Comparison of ENCODE assay signal across 1 cellular context in the genomic region with DNA sequence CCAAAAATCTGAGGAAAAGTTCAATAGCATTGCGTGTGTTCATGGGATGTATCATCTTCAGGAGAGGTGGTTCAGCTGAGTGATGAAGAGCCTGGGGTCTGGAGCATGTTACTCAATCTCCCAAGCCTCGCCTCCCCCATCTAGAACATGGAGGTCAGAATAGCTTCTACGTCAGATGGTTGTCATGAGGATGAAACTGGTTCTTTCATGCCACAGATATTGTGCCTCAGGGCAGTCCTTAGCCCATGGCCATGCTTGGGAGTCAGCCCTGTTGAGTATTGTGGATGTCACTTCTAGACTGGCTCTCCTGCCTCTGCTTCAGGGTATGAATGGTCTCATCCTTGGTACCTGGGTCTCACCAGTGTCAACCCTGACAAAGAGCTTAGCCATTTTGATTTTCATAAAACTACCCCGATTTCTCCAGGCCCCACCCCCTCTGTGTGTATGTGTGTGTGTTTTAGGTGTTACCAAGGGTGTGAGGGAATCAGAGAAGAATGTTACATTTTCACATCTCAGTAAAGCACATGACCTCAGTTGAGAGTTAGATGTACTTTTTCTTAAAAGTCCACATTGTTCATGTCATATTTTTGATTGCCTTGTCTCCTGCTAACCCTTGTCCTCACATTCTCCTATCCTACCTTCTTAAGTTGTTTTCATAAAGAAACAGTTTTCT.
TF ChIP-seq lines count a peak whose summit lies in the region.

No MANE protein-coding gene starts in this region.

TF ChIP-seq in neural cell, 6 proteins besides CTCF, POLR2A, EP300 and RAD21 (continued from another document):
- TF ChIP-seq, protein P1, sequence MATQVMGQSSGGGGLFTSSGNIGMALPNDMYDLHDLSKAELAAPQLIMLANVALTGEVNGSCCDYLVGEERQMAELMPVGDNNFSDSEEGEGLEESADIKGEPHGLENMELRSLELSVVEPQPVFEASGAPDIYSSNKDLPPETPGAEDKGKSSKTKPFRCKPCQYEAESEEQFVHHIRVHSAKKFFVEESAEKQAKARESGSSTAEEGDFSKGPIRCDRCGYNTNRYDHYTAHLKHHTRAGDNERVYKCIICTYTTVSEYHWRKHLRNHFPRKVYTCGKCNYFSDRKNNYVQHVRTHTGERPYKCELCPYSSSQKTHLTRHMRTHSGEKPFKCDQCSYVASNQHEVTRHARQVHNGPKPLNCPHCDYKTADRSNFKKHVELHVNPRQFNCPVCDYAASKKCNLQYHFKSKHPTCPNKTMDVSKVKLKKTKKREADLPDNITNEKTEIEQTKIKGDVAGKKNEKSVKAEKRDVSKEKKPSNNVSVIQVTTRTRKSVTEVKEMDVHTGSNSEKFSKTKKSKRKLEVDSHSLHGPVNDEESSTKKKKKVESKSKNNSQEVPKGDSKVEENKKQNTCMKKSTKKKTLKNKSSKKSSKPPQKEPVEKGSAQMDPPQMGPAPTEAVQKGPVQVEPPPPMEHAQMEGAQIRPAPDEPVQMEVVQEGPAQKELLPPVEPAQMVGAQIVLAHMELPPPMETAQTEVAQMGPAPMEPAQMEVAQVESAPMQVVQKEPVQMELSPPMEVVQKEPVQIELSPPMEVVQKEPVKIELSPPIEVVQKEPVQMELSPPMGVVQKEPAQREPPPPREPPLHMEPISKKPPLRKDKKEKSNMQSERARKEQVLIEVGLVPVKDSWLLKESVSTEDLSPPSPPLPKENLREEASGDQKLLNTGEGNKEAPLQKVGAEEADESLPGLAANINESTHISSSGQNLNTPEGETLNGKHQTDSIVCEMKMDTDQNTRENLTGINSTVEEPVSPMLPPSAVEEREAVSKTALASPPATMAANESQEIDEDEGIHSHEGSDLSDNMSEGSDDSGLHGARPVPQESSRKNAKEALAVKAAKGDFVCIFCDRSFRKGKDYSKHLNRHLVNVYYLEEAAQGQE (IDR thresholded peaks at IDR 0.05; ENCODE audit: borderline replicate concordance), result no peak
- TF ChIP-seq MXI1 (conservative IDR thresholded peaks at IDR 0.05; ENCODE audit: poor library complexity, severe bottlenecking) (no peak), EZH2 (IDR thresholded peaks at IDR 0.05; ENCODE audit: borderline replicate concordance, insufficient read depth, low read length, poor library complexity, severe bottlenecking) (no peak)
